18 cellular contexts compared by ENCODE assay signal in the genomic region with DNA sequence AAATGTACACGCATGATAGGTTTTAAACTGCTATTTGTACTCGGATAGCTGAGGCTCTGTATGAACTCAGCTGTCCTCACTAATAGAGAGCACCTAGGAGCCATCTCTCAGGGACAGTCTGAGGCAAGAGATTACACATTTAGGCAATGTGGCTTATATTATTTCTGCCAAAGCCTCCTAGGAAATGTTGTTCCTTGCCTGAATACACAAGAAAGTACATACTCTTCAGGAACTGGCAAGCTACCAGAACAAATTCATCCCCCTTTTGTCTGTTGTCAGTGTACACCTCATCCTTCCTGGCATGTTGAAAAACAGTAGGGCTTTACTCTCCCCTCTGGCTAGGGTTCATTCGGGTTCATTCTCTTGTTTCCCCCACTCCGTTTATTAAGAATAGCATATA.
"Had no signal": no experiment of that assay in that cellular context is flagged by ENCODE, and none has a peak within 500 bp of the region (broad histone marks: within the 10 kb centered on the region; RNA-seq: fewer than 3 reads in every experiment).

No MANE protein-coding gene starts in this region.

- H3K9me3 ChIP-seq: gastrocnemius medialis, right atrium auricular region, tibial artery, vagina had no signal

- H3K4me3 Mint-ChIP-seq: activated CD8-positive, alpha-beta T cell treated with anti-CD3 and anti-CD28 coated beads for 36 hours; activated naive CD8-positive, alpha-beta T cell treated with anti-CD3 and anti-CD28 coated beads for 36 hours; activated T-cell treated with anti-CD3 and anti-CD28 coated beads, Interleukin-2, amount 50 U/mL, for 72 hours; natural killer cell; stimulated activated memory B cell treated with anti-CD40 and anti-IgM and Interleukin-4, amounts not matched to agents 10 μg/mL and 1 μg/mL and 100 μg/mL, for 72 hours had no signal

- DNase-seq: activated CD4-positive, alpha-beta T cell treated with anti-CD3 and anti-CD28 coated beads for 4 hours; activated CD8-positive, alpha-beta memory T cell treated with anti-CD3 and anti-CD28 coated beads, Interleukin-2, amount 50 U/mL, for 4 hours; activated CD8-positive, alpha-beta T cell treated with anti-CD3 and anti-CD28 coated beads for 36 hours; activated gamma-delta T cell treated with Interleukin-2 at 50 U/mL for 16 hours; activated naive CD8-positive, alpha-beta T cell treated with anti-CD3 and anti-CD28 coated beads for 36 hours; activated T-cell treated with anti-CD3 and anti-CD28 coated beads, Interleukin-2, amount 50 U/mL, for 72 hours; brain microvascular endothelial cell; gastrocnemius medialis; islet precursor cell; natural killer cell; posterior cingulate gyrus; small intestine; tibial artery; WERI-Rb-1 had no signal

- H3K27ac ChIP-seq: brain microvascular endothelial cell, gastrocnemius medialis, right atrium auricular region, tibial artery, vagina, WERI-Rb-1 had no signal

- H3K4me1 Mint-ChIP-seq: activated naive CD8-positive, alpha-beta T cell treated with anti-CD3 and anti-CD28 coated beads for 36 hours; natural killer cell; stimulated activated memory B cell treated with anti-CD40 and anti-IgM and Interleukin-4, amounts not matched to agents 10 μg/mL and 1 μg/mL and 100 μg/mL, for 72 hours had no signal

- H3K36me3 Mint-ChIP-seq: activated naive CD8-positive, alpha-beta T cell treated with anti-CD3 and anti-CD28 coated beads for 36 hours; natural killer cell; stimulated activated memory B cell treated with anti-CD40 and anti-IgM and Interleukin-4, amounts not matched to agents 10 μg/mL and 1 μg/mL and 100 μg/mL, for 72 hours had no signal

- H3K27me3 Mint-ChIP-seq: activated CD8-positive, alpha-beta T cell treated with anti-CD3 and anti-CD28 coated beads for 36 hours; activated naive CD8-positive, alpha-beta T cell treated with anti-CD3 and anti-CD28 coated beads for 36 hours; stimulated activated memory B cell treated with anti-CD40 and anti-IgM and Interleukin-4, amounts not matched to agents 10 μg/mL and 1 μg/mL and 100 μg/mL, for 72 hours had no signal

- ATAC-seq: activated CD8-positive, alpha-beta T cell treated with anti-CD3 and anti-CD28 coated beads for 36 hours; activated T-cell treated with anti-CD3 and anti-CD28 coated beads, Interleukin-2, amount 50 U/mL, for 72 hours; gastrocnemius medialis; left lobe of liver; natural killer cell; stimulated activated memory B cell treated with anti-CD40 and anti-IgM and Interleukin-4, amounts not matched to agents 10 μg/mL and 1 μg/mL and 100 μg/mL, for 72 hours had no signal

- H3K36me3 ChIP-seq: brain microvascular endothelial cell, gastrocnemius medialis, right atrium auricular region, tibial artery, vagina, WERI-Rb-1 had no signal

- H3K27ac Mint-ChIP-seq: activated CD8-positive, alpha-beta T cell treated with anti-CD3 and anti-CD28 coated beads for 36 hours; activated naive CD8-positive, alpha-beta T cell treated with anti-CD3 and anti-CD28 coated beads for 36 hours; activated T-cell treated with anti-CD3 and anti-CD28 coated beads, Interleukin-2, amount 50 U/mL, for 72 hours; natural killer cell; stimulated activated memory B cell treated with anti-CD40 and anti-IgM and Interleukin-4, amounts not matched to agents 10 μg/mL and 1 μg/mL and 100 μg/mL, for 72 hours had no signal

- H3K4me3 ChIP-seq: gastrocnemius medialis, right atrium auricular region, tibial artery, vagina had no signal

- H3K4me1 ChIP-seq: gastrocnemius medialis, right atrium auricular region, tibial artery, vagina had no signal

- H3K27me3 ChIP-seq: brain microvascular endothelial cell, gastrocnemius medialis, right atrium auricular region, tibial artery, vagina had no signal
